Comparison of ENCODE assay signal across 1 cellular context in the genomic region with DNA sequence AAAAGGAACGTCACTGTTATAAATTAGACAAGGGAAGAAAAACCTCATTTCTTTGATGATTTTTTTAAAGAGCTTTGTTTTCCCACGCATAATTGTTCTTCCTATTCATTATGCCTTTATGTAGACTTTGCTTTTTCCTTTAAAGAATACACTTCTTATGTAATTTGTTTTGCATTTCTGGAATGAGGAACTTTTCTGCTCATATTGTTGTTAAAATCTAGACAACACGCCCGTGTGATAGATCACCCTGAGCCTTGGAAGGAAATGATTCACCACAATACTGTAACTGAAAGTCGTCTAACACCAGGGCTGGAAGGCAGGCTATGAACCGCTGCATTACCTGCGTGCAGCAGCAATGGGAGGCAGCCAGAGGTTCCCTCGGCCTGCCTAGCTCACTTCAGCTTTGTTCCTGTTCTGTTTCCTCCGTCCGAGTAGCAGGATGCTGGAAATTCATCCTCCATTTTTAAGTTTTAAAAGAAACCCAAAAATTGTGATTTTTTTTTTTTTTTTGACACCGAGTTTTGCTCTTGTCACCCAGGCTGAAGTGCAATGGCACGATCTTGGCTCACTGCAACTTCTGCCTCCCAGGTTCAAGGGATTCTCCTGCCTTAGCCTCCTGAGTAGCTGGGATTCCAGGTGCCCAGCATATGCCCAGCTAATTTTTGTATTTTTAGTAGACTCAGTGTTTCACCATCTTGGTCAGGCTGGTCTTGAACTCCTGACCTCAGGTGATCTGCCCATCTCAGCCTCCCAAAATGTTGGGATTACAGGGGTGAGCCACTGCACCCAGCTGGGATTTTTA.
TF ChIP-seq lines count a peak whose summit lies in the region.

No MANE protein-coding gene starts in this region.

TF ChIP-seq in HepG2, 621 proteins besides CTCF, POLR2A, EP300 and RAD21 (continued from another document and continues in another):
- TF ChIP-seq, protein P1, sequence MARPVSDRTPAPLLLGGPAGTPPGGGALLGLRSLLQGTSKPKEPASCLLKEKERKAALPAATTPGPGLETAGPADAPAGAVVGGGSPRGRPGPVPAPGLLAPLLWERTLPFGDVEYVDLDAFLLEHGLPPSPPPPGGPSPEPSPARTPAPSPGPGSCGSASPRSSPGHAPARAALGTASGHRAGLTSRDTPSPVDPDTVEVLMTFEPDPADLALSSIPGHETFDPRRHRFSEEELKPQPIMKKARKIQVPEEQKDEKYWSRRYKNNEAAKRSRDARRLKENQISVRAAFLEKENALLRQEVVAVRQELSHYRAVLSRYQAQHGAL (CRISPR knock-in tag; IDR thresholded peaks at IDR 0.05; ENCODE audit: not compliant biosample characterization): peak; percentile 18
- TF ChIP-seq CHD4 (IDR thresholded peaks at IDR 0.05; ENCODE audit: borderline replicate concordance, low read length) (no peak), ELF1 (CRISPR knock-in tag; IDR thresholded peaks at IDR 0.05) (no peak), ADNP (CRISPR knock-in tag; IDR thresholded peaks at IDR 0.05) (no peak), ARNT (IDR thresholded peaks at IDR 0.05) (no peak), ZNF775 (CRISPR knock-in tag; IDR thresholded peaks at IDR 0.05; ENCODE audit: borderline replicate concordance) (no peak; the same call in 1 of the 2 replicates), TRIM24 (CRISPR knock-in tag; IDR thresholded peaks at IDR 0.05) (no peak), NR2F1 (CRISPR knock-in tag; IDR thresholded peaks at IDR 0.05) (no peak), JUN (CRISPR knock-in tag; IDR thresholded peaks at IDR 0.05) (no peak), SP140L (CRISPR knock-in tag; IDR thresholded peaks at IDR 0.05; ENCODE audit: borderline replicate concordance) (peak; percentile 27; the same call in 1 of the 2 replicates), PCBP1 (IDR thresholded peaks at IDR 0.05; ENCODE audit: borderline replicate concordance, low read depth, low read length) (no peak), HDAC6 (IDR thresholded peaks at IDR 0.05; ENCODE audit: low read depth, low read length) (no peak), GTF3A (CRISPR knock-in tag; conservative IDR thresholded peaks at IDR 0.05) (no peak), BHLHE40 (IDR thresholded peaks at IDR 0.05; ENCODE audit: low read length) (0 out of 2 replicates have a peak, but pooled peaks have one; percentile 16), ZFP1 (CRISPR knock-in tag; IDR thresholded peaks at IDR 0.05) (0 out of 2 replicates have a peak, but pooled peaks have one; percentile 23), WIZ (CRISPR knock-in tag; IDR thresholded peaks at IDR 0.05) (no peak), DNMT3B (CRISPR knock-in tag; conservative IDR thresholded peaks at IDR 0.05) (no peak), GATA4 (IDR thresholded peaks at IDR 0.05; ENCODE audit: borderline replicate concordance, low read depth) (no peak), ZNF713 (CRISPR knock-in tag; IDR thresholded peaks at IDR 0.05) (no peak), AKAP8 (CRISPR knock-in tag; IDR thresholded peaks at IDR 0.05) (no peak), ZNF549 (CRISPR knock-in tag; IDR thresholded peaks at IDR 0.05) (no peak), NFKB2 (CRISPR knock-in tag; IDR thresholded peaks at IDR 0.05; ENCODE audit: borderline replicate concordance) (no peak; the same call in 1 of the 2 replicates), KDM1A (CRISPR knock-in tag; IDR thresholded peaks at IDR 0.05) (no peak), ZKSCAN5 (CRISPR knock-in tag; IDR thresholded peaks at IDR 0.05) (no peak), ZNF572 (CRISPR knock-in tag; IDR thresholded peaks at IDR 0.05) (no peak), TEAD2 (CRISPR knock-in tag; IDR thresholded peaks at IDR 0.05) (no peak), SP1 (IDR thresholded peaks at IDR 0.05) (no peak), SP1 (CRISPR knock-in tag; IDR thresholded peaks at IDR 0.05) (no peak), KMT2B (CRISPR knock-in tag; IDR thresholded peaks at IDR 0.05) (no peak), HES4 (CRISPR knock-in tag; IDR thresholded peaks at IDR 0.05; ENCODE audit: borderline replicate concordance) (no peak), CEBPB (IDR thresholded peaks at IDR 0.05; ENCODE audit: borderline replicate concordance, low read depth, low read length) (no peak), PAWR (CRISPR knock-in tag; IDR thresholded peaks at IDR 0.05; ENCODE audit: borderline replicate concordance) (no peak), RFX1 (IDR thresholded peaks at IDR 0.05) (no peak)
- TF ChIP-seq, protein P2, sequence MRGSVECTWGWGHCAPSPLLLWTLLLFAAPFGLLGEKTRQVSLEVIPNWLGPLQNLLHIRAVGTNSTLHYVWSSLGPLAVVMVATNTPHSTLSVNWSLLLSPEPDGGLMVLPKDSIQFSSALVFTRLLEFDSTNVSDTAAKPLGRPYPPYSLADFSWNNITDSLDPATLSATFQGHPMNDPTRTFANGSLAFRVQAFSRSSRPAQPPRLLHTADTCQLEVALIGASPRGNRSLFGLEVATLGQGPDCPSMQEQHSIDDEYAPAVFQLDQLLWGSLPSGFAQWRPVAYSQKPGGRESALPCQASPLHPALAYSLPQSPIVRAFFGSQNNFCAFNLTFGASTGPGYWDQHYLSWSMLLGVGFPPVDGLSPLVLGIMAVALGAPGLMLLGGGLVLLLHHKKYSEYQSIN (CRISPR knock-in tag; IDR thresholded peaks at IDR 0.05; ENCODE audit: borderline replicate concordance): no peak
- TF ChIP-seq, protein P3, sequence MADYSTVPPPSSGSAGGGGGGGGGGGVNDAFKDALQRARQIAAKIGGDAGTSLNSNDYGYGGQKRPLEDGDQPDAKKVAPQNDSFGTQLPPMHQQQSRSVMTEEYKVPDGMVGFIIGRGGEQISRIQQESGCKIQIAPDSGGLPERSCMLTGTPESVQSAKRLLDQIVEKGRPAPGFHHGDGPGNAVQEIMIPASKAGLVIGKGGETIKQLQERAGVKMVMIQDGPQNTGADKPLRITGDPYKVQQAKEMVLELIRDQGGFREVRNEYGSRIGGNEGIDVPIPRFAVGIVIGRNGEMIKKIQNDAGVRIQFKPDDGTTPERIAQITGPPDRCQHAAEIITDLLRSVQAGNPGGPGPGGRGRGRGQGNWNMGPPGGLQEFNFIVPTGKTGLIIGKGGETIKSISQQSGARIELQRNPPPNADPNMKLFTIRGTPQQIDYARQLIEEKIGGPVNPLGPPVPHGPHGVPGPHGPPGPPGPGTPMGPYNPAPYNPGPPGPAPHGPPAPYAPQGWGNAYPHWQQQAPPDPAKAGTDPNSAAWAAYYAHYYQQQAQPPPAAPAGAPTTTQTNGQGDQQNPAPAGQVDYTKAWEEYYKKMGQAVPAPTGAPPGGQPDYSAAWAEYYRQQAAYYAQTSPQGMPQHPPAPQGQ (CRISPR knock-in tag; IDR thresholded peaks at IDR 0.05; ENCODE audit: borderline replicate concordance): no peak
- TF ChIP-seq, protein P4, sequence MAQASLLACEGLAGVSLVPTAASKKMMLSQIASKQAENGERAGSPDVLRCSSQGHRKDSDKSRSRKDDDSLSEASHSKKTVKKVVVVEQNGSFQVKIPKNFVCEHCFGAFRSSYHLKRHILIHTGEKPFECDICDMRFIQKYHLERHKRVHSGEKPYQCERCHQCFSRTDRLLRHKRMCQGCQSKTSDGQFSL (CRISPR knock-in tag; IDR thresholded peaks at IDR 0.05): no peak
- TF ChIP-seq, protein P5, sequence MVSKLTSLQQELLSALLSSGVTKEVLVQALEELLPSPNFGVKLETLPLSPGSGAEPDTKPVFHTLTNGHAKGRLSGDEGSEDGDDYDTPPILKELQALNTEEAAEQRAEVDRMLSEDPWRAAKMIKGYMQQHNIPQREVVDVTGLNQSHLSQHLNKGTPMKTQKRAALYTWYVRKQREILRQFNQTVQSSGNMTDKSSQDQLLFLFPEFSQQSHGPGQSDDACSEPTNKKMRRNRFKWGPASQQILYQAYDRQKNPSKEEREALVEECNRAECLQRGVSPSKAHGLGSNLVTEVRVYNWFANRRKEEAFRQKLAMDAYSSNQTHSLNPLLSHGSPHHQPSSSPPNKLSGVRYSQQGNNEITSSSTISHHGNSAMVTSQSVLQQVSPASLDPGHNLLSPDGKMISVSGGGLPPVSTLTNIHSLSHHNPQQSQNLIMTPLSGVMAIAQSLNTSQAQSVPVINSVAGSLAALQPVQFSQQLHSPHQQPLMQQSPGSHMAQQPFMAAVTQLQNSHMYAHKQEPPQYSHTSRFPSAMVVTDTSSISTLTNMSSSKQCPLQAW (CRISPR knock-in tag; IDR thresholded peaks at IDR 0.05): no peak
- TF ChIP-seq, protein P6, sequence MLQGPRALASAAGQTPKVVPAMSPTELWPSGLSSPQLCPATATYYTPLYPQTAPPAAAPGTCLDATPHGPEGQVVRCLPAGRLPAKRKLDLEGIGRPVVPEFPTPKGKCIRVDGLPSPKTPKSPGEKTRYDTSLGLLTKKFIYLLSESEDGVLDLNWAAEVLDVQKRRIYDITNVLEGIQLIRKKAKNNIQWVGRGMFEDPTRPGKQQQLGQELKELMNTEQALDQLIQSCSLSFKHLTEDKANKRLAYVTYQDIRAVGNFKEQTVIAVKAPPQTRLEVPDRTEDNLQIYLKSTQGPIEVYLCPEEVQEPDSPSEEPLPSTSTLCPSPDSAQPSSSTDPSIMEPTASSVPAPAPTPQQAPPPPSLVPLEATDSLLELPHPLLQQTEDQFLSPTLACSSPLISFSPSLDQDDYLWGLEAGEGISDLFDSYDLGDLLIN (CRISPR knock-in tag; IDR thresholded peaks at IDR 0.05; ENCODE audit: borderline replicate concordance): no peak
- TF ChIP-seq, protein P7, sequence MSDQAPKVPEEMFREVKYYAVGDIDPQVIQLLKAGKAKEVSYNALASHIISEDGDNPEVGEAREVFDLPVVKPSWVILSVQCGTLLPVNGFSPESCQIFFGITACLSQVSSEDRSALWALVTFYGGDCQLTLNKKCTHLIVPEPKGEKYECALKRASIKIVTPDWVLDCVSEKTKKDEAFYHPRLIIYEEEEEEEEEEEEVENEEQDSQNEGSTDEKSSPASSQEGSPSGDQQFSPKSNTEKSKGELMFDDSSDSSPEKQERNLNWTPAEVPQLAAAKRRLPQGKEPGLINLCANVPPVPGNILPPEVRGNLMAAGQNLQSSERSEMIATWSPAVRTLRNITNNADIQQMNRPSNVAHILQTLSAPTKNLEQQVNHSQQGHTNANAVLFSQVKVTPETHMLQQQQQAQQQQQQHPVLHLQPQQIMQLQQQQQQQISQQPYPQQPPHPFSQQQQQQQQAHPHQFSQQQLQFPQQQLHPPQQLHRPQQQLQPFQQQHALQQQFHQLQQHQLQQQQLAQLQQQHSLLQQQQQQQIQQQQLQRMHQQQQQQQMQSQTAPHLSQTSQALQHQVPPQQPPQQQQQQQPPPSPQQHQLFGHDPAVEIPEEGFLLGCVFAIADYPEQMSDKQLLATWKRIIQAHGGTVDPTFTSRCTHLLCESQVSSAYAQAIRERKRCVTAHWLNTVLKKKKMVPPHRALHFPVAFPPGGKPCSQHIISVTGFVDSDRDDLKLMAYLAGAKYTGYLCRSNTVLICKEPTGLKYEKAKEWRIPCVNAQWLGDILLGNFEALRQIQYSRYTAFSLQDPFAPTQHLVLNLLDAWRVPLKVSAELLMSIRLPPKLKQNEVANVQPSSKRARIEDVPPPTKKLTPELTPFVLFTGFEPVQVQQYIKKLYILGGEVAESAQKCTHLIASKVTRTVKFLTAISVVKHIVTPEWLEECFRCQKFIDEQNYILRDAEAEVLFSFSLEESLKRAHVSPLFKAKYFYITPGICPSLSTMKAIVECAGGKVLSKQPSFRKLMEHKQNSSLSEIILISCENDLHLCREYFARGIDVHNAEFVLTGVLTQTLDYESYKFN (CRISPR knock-in tag; conservative IDR thresholded peaks at IDR 0.05): peak; percentile 74
- TF ChIP-seq, protein P8, sequence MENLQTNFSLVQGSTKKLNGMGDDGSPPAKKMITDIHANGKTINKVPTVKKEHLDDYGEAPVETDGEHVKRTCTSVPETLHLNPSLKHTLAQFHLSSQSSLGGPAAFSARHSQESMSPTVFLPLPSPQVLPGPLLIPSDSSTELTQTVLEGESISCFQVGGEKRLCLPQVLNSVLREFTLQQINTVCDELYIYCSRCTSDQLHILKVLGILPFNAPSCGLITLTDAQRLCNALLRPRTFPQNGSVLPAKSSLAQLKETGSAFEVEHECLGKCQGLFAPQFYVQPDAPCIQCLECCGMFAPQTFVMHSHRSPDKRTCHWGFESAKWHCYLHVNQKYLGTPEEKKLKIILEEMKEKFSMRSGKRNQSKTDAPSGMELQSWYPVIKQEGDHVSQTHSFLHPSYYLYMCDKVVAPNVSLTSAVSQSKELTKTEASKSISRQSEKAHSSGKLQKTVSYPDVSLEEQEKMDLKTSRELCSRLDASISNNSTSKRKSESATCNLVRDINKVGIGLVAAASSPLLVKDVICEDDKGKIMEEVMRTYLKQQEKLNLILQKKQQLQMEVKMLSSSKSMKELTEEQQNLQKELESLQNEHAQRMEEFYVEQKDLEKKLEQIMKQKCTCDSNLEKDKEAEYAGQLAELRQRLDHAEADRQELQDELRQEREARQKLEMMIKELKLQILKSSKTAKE (CRISPR knock-in tag; IDR thresholded peaks at IDR 0.05; ENCODE audit: borderline replicate concordance): no peak
- TF ChIP-seq, protein P9, sequence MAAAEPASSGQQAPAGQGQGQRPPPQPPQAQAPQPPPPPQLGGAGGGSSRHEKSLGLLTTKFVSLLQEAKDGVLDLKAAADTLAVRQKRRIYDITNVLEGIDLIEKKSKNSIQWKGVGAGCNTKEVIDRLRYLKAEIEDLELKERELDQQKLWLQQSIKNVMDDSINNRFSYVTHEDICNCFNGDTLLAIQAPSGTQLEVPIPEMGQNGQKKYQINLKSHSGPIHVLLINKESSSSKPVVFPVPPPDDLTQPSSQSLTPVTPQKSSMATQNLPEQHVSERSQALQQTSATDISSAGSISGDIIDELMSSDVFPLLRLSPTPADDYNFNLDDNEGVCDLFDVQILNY (CRISPR knock-in tag; conservative IDR thresholded peaks at IDR 0.05): no peak
- TF ChIP-seq, protein P10, sequence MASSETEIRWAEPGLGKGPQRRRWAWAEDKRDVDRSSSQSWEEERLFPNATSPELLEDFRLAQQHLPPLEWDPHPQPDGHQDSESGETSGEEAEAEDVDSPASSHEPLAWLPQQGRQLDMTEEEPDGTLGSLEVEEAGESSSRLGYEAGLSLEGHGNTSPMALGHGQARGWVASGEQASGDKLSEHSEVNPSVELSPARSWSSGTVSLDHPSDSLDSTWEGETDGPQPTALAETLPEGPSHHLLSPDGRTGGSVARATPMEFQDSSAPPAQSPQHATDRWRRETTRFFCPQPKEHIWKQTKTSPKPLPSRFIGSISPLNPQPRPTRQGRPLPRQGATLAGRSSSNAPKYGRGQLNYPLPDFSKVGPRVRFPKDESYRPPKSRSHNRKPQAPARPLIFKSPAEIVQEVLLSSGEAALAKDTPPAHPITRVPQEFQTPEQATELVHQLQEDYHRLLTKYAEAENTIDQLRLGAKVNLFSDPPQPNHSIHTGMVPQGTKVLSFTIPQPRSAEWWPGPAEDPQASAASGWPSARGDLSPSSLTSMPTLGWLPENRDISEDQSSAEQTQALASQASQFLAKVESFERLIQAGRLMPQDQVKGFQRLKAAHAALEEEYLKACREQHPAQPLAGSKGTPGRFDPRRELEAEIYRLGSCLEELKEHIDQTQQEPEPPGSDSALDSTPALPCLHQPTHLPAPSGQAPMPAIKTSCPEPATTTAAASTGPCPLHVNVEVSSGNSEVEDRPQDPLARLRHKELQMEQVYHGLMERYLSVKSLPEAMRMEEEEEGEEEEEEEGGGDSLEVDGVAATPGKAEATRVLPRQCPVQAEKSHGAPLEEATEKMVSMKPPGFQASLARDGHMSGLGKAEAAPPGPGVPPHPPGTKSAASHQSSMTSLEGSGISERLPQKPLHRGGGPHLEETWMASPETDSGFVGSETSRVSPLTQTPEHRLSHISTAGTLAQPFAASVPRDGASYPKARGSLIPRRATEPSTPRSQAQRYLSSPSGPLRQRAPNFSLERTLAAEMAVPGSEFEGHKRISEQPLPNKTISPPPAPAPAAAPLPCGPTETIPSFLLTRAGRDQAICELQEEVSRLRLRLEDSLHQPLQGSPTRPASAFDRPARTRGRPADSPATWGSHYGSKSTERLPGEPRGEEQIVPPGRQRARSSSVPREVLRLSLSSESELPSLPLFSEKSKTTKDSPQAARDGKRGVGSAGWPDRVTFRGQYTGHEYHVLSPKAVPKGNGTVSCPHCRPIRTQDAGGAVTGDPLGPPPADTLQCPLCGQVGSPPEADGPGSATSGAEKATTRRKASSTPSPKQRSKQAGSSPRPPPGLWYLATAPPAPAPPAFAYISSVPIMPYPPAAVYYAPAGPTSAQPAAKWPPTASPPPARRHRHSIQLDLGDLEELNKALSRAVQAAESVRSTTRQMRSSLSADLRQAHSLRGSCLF (CRISPR knock-in tag; IDR thresholded peaks at IDR 0.05; ENCODE audit: borderline replicate concordance): 0 out of 2 replicates have a peak, but pooled peaks have one; percentile 21
